ENCODE assay signal across 17 cellular contexts in the genomic region with DNA sequence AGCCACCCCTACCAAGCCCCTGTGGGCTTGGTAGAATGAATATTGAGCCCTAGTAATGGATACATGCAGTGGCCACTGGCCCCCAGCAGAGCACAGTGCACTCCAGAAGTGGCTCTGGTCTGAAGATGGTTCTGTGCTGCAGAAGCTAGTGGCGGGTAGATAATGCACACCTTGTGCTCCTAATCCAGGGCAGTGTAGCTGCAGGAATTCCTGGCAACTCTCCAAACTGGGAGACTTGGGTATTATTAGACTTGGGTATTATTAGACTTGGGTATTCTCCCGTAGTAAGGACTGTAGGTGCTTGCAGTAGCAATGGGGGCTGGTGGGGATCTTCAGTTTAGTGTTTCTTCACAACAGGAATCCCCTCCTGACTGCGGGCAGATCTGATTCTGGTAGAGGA. TPM values are rescaled to one million over a fixed set of nuclear protein-coding genes. Genes with fewer than 3 reads are reported as not detected.
DNase-seq lines count a peak whose midpoint lies in the region; ATAC-seq and TF ChIP-seq lines count a peak whose summit lies in the region.
"Had no signal": no experiment of that assay in that cellular context is flagged by ENCODE, and none has a peak within 500 bp of the region (broad histone marks: within the 10 kb centered on the region; RNA-seq: fewer than 3 reads in every experiment).

No MANE protein-coding gene starts in this region.

- intact Hi-C loops in activated CD8-positive, alpha-beta T cell treated with anti-CD3 and anti-CD28 coated beads for 36 hours (cut with micrococcal nuclease): no loop called here
- intact Hi-C loops in psoas muscle (cut with DNase I): no loop called here

- ATAC-seq in activated CD8-positive, alpha-beta T cell treated with anti-CD3 and anti-CD28 coated beads, Interleukin-2, amount 10 ng/mL, durations not matched to agents 7 days and 5 days: peak; percentile 30
- no peak for ATAC-seq in activated CD8-positive, alpha-beta T cell treated with anti-CD3 and anti-CD28 coated beads for 36 hours
- ATAC-seq in psoas muscle: peak; percentile 46 to 81 (median 65)
- ATAC-seq in HG02938 (IDR thresholded peaks at IDR 0.05; ENCODE audit: unreplicated experiment): no peak

- CTCF ChIA-PET in activated CD8-positive, alpha-beta T cell treated with anti-CD3 and anti-CD28 coated beads, Interleukin-2, amount 10 ng/mL, durations not matched to agents 7 days and 5 days (lab: Charles Lee): no interaction called here
- CTCF ChIA-PET in activated CD8-positive, alpha-beta T cell treated with anti-CD3 and anti-CD28 coated beads for 36 hours (lab: Charles Lee): interaction anchor here (1.0 kb wide), 1 partner anchor 34 kb away, joined by 3 read pairs; no protein-coding TSS in a partner anchor

- TF ChIP-seq CTCF in activated CD8-positive, alpha-beta T cell treated with anti-CD3 and anti-CD28 coated beads for 36 hours (IDR thresholded peaks at IDR 0.05): no peak
- TF ChIP-seq CTCF in psoas muscle (IDR thresholded peaks at IDR 0.05): no peak

- no peaks in the 10 kb centered on the region for H3K9me3 ChIP-seq in psoas muscle

- H3K4me3 ChIP-seq in psoas muscle: no peak overlapping the region
- H3K4me3 ChIP-seq: PC-9, SK-N-MC had no signal

- H3K9me3 Mint-ChIP-seq in activated CD8-positive, alpha-beta T cell treated with anti-CD3 and anti-CD28 coated beads, Interleukin-2, amount 10 ng/mL, durations not matched to agents 7 days and 5 days (ENCODE audit: insufficient read depth): no peaks in the 10 kb centered on the region
- no peaks in the 10 kb centered on the region for H3K9me3 Mint-ChIP-seq in activated CD8-positive, alpha-beta T cell treated with anti-CD3 and anti-CD28 coated beads for 36 hours

- no peaks in the 10 kb centered on the region for H3K27me3 Mint-ChIP-seq in activated CD8-positive, alpha-beta T cell treated with anti-CD3 and anti-CD28 coated beads, Interleukin-2, amount 10 ng/mL, durations not matched to agents 7 days and 5 days (ENCODE audit: low read depth)
- H3K27me3 Mint-ChIP-seq in activated CD8-positive, alpha-beta T cell treated with anti-CD3 and anti-CD28 coated beads for 36 hours: no peaks in the 10 kb centered on the region

- H3K36me3 Mint-ChIP-seq in activated CD8-positive, alpha-beta T cell treated with anti-CD3 and anti-CD28 coated beads, Interleukin-2, amount 10 ng/mL, durations not matched to agents 7 days and 5 days (ENCODE audit: low read depth): peaks cover 69% of the 10 kb centered on the region
- peaks cover 56% of the 10 kb centered on the region for H3K36me3 Mint-ChIP-seq in activated CD8-positive, alpha-beta T cell treated with anti-CD3 and anti-CD28 coated beads for 36 hours (ENCODE audit: low read depth)

- POLR2A ChIA-PET in activated CD8-positive, alpha-beta T cell treated with anti-CD3 and anti-CD28 coated beads, Interleukin-2, amount 10 ng/mL, durations not matched to agents 7 days and 5 days (lab: Charles Lee): interaction anchor here (0.6 kb wide), 1 partner anchor 447 kb away, joined by 3 read pairs; no protein-coding TSS in a partner anchor
- POLR2A ChIA-PET in activated CD8-positive, alpha-beta T cell treated with anti-CD3 and anti-CD28 coated beads for 36 hours (lab: Charles Lee): no interaction called here

- H3K4me3 Mint-ChIP-seq in activated CD8-positive, alpha-beta T cell treated with anti-CD3 and anti-CD28 coated beads, Interleukin-2, amount 10 ng/mL, durations not matched to agents 7 days and 5 days: no peak overlapping the region
- H3K4me3 Mint-ChIP-seq in activated CD8-positive, alpha-beta T cell treated with anti-CD3 and anti-CD28 coated beads for 36 hours: no peak overlapping the region

- 41 to 63% (median 46%) methylated on average over 3 of the region's 3 CpGs for WGBS in psoas muscle, 3 donors

- H3K4me1 Mint-ChIP-seq in activated CD8-positive, alpha-beta T cell treated with anti-CD3 and anti-CD28 coated beads, Interleukin-2, amount 10 ng/mL, durations not matched to agents 7 days and 5 days (ENCODE audit: low read depth): no peaks in the 10 kb centered on the region
- H3K4me1 Mint-ChIP-seq in activated CD8-positive, alpha-beta T cell treated with anti-CD3 and anti-CD28 coated beads for 36 hours (ENCODE audit: low read depth): no peaks in the 10 kb centered on the region

- peaks cover 0 to 42% of the 10 kb centered on the region in 2 donors for H3K36me3 ChIP-seq in psoas muscle (ENCODE audit: insufficient read depth in 1 of 2, low read depth in 1 of 2)

- peaks cover 3% of the 10 kb centered on the region for H3K4me1 ChIP-seq in psoas muscle

- no peak overlapping the region for H3K27ac Mint-ChIP-seq in activated CD8-positive, alpha-beta T cell treated with anti-CD3 and anti-CD28 coated beads, Interleukin-2, amount 10 ng/mL, durations not matched to agents 7 days and 5 days
- H3K27ac Mint-ChIP-seq in activated CD8-positive, alpha-beta T cell treated with anti-CD3 and anti-CD28 coated beads for 36 hours: no peak overlapping the region

- no peaks in the 10 kb centered on the region for H3K27me3 ChIP-seq in psoas muscle (ENCODE audit: insufficient read depth in 3 of 3, low read length in 2 of 3)

- H3K27ac ChIP-seq in psoas muscle: no peak overlapping the region
- H3K27ac ChIP-seq: PC-9, SK-N-MC had no signal

- DNase-seq in activated CD8-positive, alpha-beta T cell treated with anti-CD3 and anti-CD28 coated beads, Interleukin-2, amount 10 ng/mL, durations not matched to agents 7 days and 5 days: no peak
- DNase-seq in activated CD8-positive, alpha-beta T cell treated with anti-CD3 and anti-CD28 coated beads for 36 hours: no peak
- DNase-seq in D341Med (ENCODE audit: low spot score) (peak; percentile 50), RPMI7951 (ENCODE audit: low read depth) (peak; percentile 10), psoas muscle (no peak), NCI-H510A (lab: John Stamatoyannopoulos, UW) (no peak), COLO668 (lab: John Stamatoyannopoulos, UW; ENCODE audit: unreplicated experiment) (no peak)
- DNase-seq: C1 segment of cervical spinal cord, H7, NCI-H146, NCI-H2029 treated with DMSO at 0.1 percent for 48 hours, NCI-H510A treated with DMSO at 0.1 percent for 48 hours, NCI-H774, PC-9, SHP77 had no signal

RNA-seq across cellular contexts. Expression of a gene that starts 34.7 kb away (rescaled TPM):
- total RNA-seq in activated CD8-positive, alpha-beta T cell treated with anti-CD3 and anti-CD28 coated beads, Interleukin-2, amount 10 ng/mL, durations not matched to agents 7 days and 5 days: 100 to 1,000 TPM; 281 to 287 TPM
- 100 to 1,000 TPM; 163 to 170 TPM for total RNA-seq in activated CD8-positive, alpha-beta T cell treated with anti-CD3 and anti-CD28 coated beads for 36 hours
- total RNA-seq in RPMI7951 (2014; rRNA removed; shearing (Covaris generic)): 360 and 426 TPM in 2 replicates
- 1 to 10 TPM; 2.1 to 4.6 (median 2.9) TPM for total RNA-seq in psoas muscle
- 1 to 10 TPM; 1.0 to 5.6 (median 1.6) TPM for polyA plus RNA-seq in psoas muscle

RNA-seq across cellular contexts. Expression of a gene that starts 34.9 kb away (rescaled TPM):
- total RNA-seq in activated CD8-positive, alpha-beta T cell treated with anti-CD3 and anti-CD28 coated beads, Interleukin-2, amount 10 ng/mL, durations not matched to agents 7 days and 5 days: 10 to 100 TPM; 11.4 to 13.6 TPM
- total RNA-seq in activated CD8-positive, alpha-beta T cell treated with anti-CD3 and anti-CD28 coated beads for 36 hours: 10 to 100 TPM; 17.7 to 19.2 TPM
- 27.4 and 28.9 TPM in 2 replicates for total RNA-seq in RPMI7951 (2014; rRNA removed; shearing (Covaris generic))
- 10 to 100 TPM; 23.0 to 52.1 (median 36.4) TPM for total RNA-seq in psoas muscle
- 10 to 100 TPM; 54.9 to 93.6 (median 60.6) TPM for polyA plus RNA-seq in psoas muscle

RNA-seq across cellular contexts. Expression of a gene that starts 35.0 kb away (rescaled TPM):
- 10 to 100 TPM; 22.8 to 23.8 TPM for total RNA-seq in activated CD8-positive, alpha-beta T cell treated with anti-CD3 and anti-CD28 coated beads, Interleukin-2, amount 10 ng/mL, durations not matched to agents 7 days and 5 days
- total RNA-seq in activated CD8-positive, alpha-beta T cell treated with anti-CD3 and anti-CD28 coated beads for 36 hours: 10 to 100 TPM; 13.5 to 13.6 TPM
- total RNA-seq in RPMI7951 (2014; rRNA removed; shearing (Covaris generic)): 64.2 and 92.3 TPM in 2 replicates
- 1 to 10 TPM in 3 of 4 donors, under 1 TPM in 1; 0.89 to 5.4 (median 2.5) TPM for total RNA-seq in psoas muscle
- polyA plus RNA-seq in psoas muscle: 1 to 10 TPM in 2 of 3 donors, under 1 TPM in 1; 0.31 to 2.4 (median 1.8) TPM

RNA-seq across cellular contexts. Expression of a gene that starts 49.5 kb away (rescaled TPM):
- 10 to 100 TPM; 31.0 to 40.7 TPM for total RNA-seq in activated CD8-positive, alpha-beta T cell treated with anti-CD3 and anti-CD28 coated beads, Interleukin-2, amount 10 ng/mL, durations not matched to agents 7 days and 5 days
- 10 to 100 TPM; 26.8 to 30.0 TPM for total RNA-seq in activated CD8-positive, alpha-beta T cell treated with anti-CD3 and anti-CD28 coated beads for 36 hours
- total RNA-seq in RPMI7951 (2014; rRNA removed; shearing (Covaris generic)): 24.1 and 25.1 TPM in 2 replicates
- 10 to 100 TPM; 27.0 to 40.3 (median 32.2) TPM for total RNA-seq in psoas muscle
- 10 to 100 TPM; 12.2 to 28.4 (median 15.1) TPM for polyA plus RNA-seq in psoas muscle

Comparison
In these comparisons a context has a peak if more than half of its experiments do, and no peak if none do; other contexts are left out.
1. ATAC-seq: peak in activated CD8-positive, alpha-beta T cell treated with anti-CD3 and anti-CD28 coated beads, Interleukin-2, amount 10 ng/mL, durations not matched to agents 7 days and 5 days (single experiment) and psoas muscle (4 of 4); none in activated CD8-positive, alpha-beta T cell treated with anti-CD3 and anti-CD28 coated beads for 36 hours (single experiment) and HG02938 (single experiment).
2. DNase-seq: peak in D341Med (single experiment) and RPMI7951 (single experiment); none in activated CD8-positive, alpha-beta T cell treated with anti-CD3 and anti-CD28 coated beads, Interleukin-2, amount 10 ng/mL, durations not matched to agents 7 days and 5 days (single experiment), activated CD8-positive, alpha-beta T cell treated with anti-CD3 and anti-CD28 coated beads for 36 hours (single experiment), psoas muscle (0 of 2), NCI-H510A (single experiment) and COLO668 (single experiment).
3. RNA of a gene that starts 34.7 kb away (total RNA-seq): 360 to 426 TPM in RPMI7951, 281 to 287 TPM in activated CD8-positive, alpha-beta T cell treated with anti-CD3 and anti-CD28 coated beads, Interleukin-2, amount 10 ng/mL, durations not matched to agents 7 days and 5 days and 163 to 170 TPM in activated CD8-positive, alpha-beta T cell treated with anti-CD3 and anti-CD28 coated beads for 36 hours; 2.1 to 4.6 TPM in psoas muscle; every median in the first group is over 10 times any median in the second.